ENCODE assay signal across 19 cellular contexts in the genomic region with DNA sequence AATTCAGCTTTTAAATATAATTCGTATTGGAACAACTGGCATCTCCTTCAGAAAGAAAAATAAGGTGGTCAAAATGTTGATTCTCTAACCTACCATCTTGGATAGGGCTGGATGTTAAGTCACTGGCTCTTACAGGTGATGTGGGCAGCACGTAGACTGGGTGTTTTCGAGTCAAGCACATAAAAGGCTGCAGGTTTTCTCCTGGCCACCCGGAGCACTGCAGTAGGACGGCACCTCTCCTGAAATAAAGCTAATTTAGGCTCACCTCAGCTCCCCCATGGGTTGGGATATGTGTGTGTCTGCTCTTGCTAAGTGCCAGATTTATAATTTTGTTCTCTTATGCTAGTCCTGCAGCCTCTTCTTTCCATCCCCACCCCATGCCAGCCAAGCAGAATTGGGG.
A peak's percentile ranks its signal among the peaks of the same experiment; 100 is the strongest.
DNase-seq lines count a peak whose midpoint lies in the region; ATAC-seq, FAIRE-seq and TF ChIP-seq lines count a peak whose summit lies in the region.
"Had no signal": no experiment of that assay in that cellular context is flagged by ENCODE, and none has a peak within 500 bp of the region (broad histone marks: within the 10 kb centered on the region; RNA-seq: fewer than 3 reads in every experiment).

No MANE protein-coding gene starts in this region.

- H3K9ac ChIP-seq in HepG2 (ENCODE audit: insufficient read depth, low read depth, low read length): no peak overlapping the region
- H3K9ac ChIP-seq in OCI-LY1 (ENCODE audit: low read length): no peak overlapping the region
- H3K9ac ChIP-seq: BLaER1 had no signal

- H3K27me3 ChIP-seq in HepG2 (ENCODE audit: control insufficient read depth in 1 of 2, insufficient read depth in 2 of 2, low read length in 2 of 2): no peaks in the 10 kb centered on the region
- H3K27me3 ChIP-seq in right lobe of liver: no peaks in the 10 kb centered on the region
- H3K27me3 ChIP-seq in OCI-LY1 (ENCODE audit: insufficient read depth, low read length): no peaks in the 10 kb centered on the region
- no peaks in the 10 kb centered on the region for H3K27me3 ChIP-seq in left lung
- H3K27me3 ChIP-seq in CD8-positive, alpha-beta T cell (ENCODE audit: insufficient read depth, low read length): no peaks in the 10 kb centered on the region
- H3K27me3 ChIP-seq in right atrium auricular region: no peaks in the 10 kb centered on the region
- H3K27me3 ChIP-seq: BLaER1, gastrocnemius medialis, sigmoid colon had no signal

- H3K9me3 ChIP-seq in HepG2 (ENCODE audit: low read length) (no peaks in the 10 kb centered on the region), right lobe of liver (no peaks in the 10 kb centered on the region), OCI-LY1 (ENCODE audit: low read length) (no peaks in the 10 kb centered on the region), left lung (no peaks in the 10 kb centered on the region), right atrium auricular region (no peaks in the 10 kb centered on the region)
- no peaks in the 10 kb centered on the region for H3K9me3 ChIP-seq in CD8-positive, alpha-beta T cell (ENCODE audit: low read length)
- H3K9me3 ChIP-seq: BLaER1, gastrocnemius medialis, sigmoid colon had no signal

- no peak overlapping the region for H3K4me3 ChIP-seq in HepG2 (replicated peaks in 1 of 3; ENCODE audit: insufficient read depth in 1 of 3, low read depth in 2 of 3, low read length in 3 of 3)
- H3K4me3 ChIP-seq in right lobe of liver: no peak overlapping the region
- H3K4me3 ChIP-seq in OCI-LY1 (ENCODE audit: low read depth, low read length, poor library complexity, severe bottlenecking): no peak overlapping the region
- no peak overlapping the region for H3K4me3 ChIP-seq in foreskin fibroblast (ENCODE audit: low read depth in 1 of 2, low read length in 2 of 2)
- no peak overlapping the region for H3K4me3 ChIP-seq in left lung
- H3K4me3 ChIP-seq in CD8-positive, alpha-beta T cell (ENCODE audit: low read depth, low read length): no peak overlapping the region
- no peak overlapping the region for H3K4me3 ChIP-seq in right atrium auricular region
- H3K4me3 ChIP-seq: BLaER1, gastrocnemius medialis, sigmoid colon had no signal

- in situ Hi-C loops in HepG2 (cut with HindIII; ENCODE audit: extremely low pct_ligation_motif_present, low pct_unique_long_range_greater_than_20kb): no loop called here

- CTCF ChIA-PET in HepG2 (lab: Yijun Ruan, JAX; ENCODE audit: low intra/inter-chr PET ratio, low total read pairs): no interaction called here
- CTCF ChIA-PET in CD8-positive, alpha-beta T cell (lab: Charles Lee): interaction anchor here (1.5 kb wide), 1 partner anchor 10 kb away, joined by 5 read pairs; no protein-coding TSS in a partner anchor

- TF ChIP-seq EP300 in HepG2 (IDR thresholded peaks at IDR 0.05; ENCODE audit: low read depth in 2 of 2, low read length in 2 of 2) (no peak), HepG2 (CRISPR knock-in tag; IDR thresholded peaks at IDR 0.05; ENCODE audit: borderline replicate concordance) (no peak)

- H3K27ac Mint-ChIP-seq in CD8-positive, alpha-beta T cell: no peak overlapping the region

- peaks cover 5% of the 10 kb centered on the region for H3K36me3 Mint-ChIP-seq in CD8-positive, alpha-beta T cell

- BruUV-seq in HepG2 (replicated peaks; lab: Mats Ljungman, UMichigan): no TSS peak

- H4K20me1 ChIP-seq in HepG2 (ENCODE audit: insufficient read depth, low read length): no peaks in the 10 kb centered on the region
- no peaks in the 10 kb centered on the region for H4K20me1 ChIP-seq in OCI-LY1 (ENCODE audit: insufficient read depth, low read length)

- no peaks in the 10 kb centered on the region for H3K9me2 ChIP-seq in OCI-LY1 (ENCODE audit: low read depth, low read length)

- peaks cover 71% of the 10 kb centered on the region for H3K4me1 Mint-ChIP-seq in CD8-positive, alpha-beta T cell (ENCODE audit: low read depth)

- H3K79me2 ChIP-seq in HepG2 (ENCODE audit: insufficient read depth, low read length) (peaks cover 33% of the 10 kb centered on the region), OCI-LY1 (ENCODE audit: insufficient read depth, low read length) (no peaks in the 10 kb centered on the region)

- H3K36me3 ChIP-seq in HepG2 (replicated peaks in 1 of 2; ENCODE audit: control insufficient read depth in 1 of 2, insufficient read depth in 2 of 2, low read length in 2 of 2): no peaks in the 10 kb centered on the region; a peak in 2 of 5 replicates
- no peaks in the 10 kb centered on the region for H3K36me3 ChIP-seq in right lobe of liver
- no peaks in the 10 kb centered on the region for H3K36me3 ChIP-seq in OCI-LY1 (ENCODE audit: insufficient read depth, low read length)
- H3K36me3 ChIP-seq in left lung: no peaks in the 10 kb centered on the region
- H3K36me3 ChIP-seq in CD8-positive, alpha-beta T cell (ENCODE audit: insufficient read depth, low read length): no peaks in the 10 kb centered on the region
- H3K36me3 ChIP-seq in right atrium auricular region: no peaks in the 10 kb centered on the region
- H3K36me3 ChIP-seq: gastrocnemius medialis, sigmoid colon had no signal

- intact Hi-C loops in HepG2 (cut with micrococcal nuclease; ENCODE audit: unreplicated experiment) (no loop called here), right lobe of liver (cut with DNase I) (no loop called here), left lung (cut with DNase I) (no loop called here)
- intact Hi-C loops in CD8-positive, alpha-beta T cell (cut with DNase I, micrococcal nuclease): no loop called here

- H2AFZ ChIP-seq in HepG2 (ENCODE audit: low read length) (no peak overlapping the region), OCI-LY1 (ENCODE audit: low read length) (no peak overlapping the region)

- WGBS in HepG2 (ENCODE audit: low lambda C conversion rate): 93% methylated on average over 1 of the region's 5 CpGs
- 93% methylated on average over 5 of the region's 5 CpGs for WGBS in right lobe of liver (ENCODE audit: insufficient coverage, low coverage, low lambda C conversion rate, missing lambda C conversion rate)

- H3K4me3 Mint-ChIP-seq in CD8-positive, alpha-beta T cell: no peak overlapping the region

- FAIRE-seq in HepG2 (lab: Jason Lieb, UNC): no peak

- no peak for TF ChIP-seq CTCF in HepG2 (CRISPR knock-in tag; IDR thresholded peaks at IDR 0.05)
- no peak for TF ChIP-seq CTCF in right lobe of liver (IDR thresholded peaks at IDR 0.05)
- TF ChIP-seq CTCF in OCI-LY1 (IDR thresholded peaks at IDR 0.05; ENCODE audit: low read length): peak; percentile 20; the same call in 1 of the 2 replicates
- TF ChIP-seq CTCF in foreskin fibroblast (IDR thresholded peaks at IDR 0.05; ENCODE audit: low read depth, low read length): no peak
- no peak for TF ChIP-seq CTCF in left lung (IDR thresholded peaks at IDR 0.05)
- TF ChIP-seq CTCF in CD8-positive, alpha-beta T cell (IDR thresholded peaks at IDR 0.05): no peak
- no peak for TF ChIP-seq CTCF in right atrium auricular region (IDR thresholded peaks at IDR 0.05)

- no peaks in the 10 kb centered on the region for H3F3A ChIP-seq in OCI-LY1 (ENCODE audit: insufficient read depth, low read length)

- POLR2A ChIA-PET in HepG2 (lab: Yijun Ruan, JAX): interaction anchor here (0.9 kb wide), 1 partner anchor 151 kb away, joined by 3 read pairs; no protein-coding TSS in a partner anchor
- POLR2A ChIA-PET in CD8-positive, alpha-beta T cell (lab: Charles Lee): interaction anchor here (0.6 kb wide), 1 partner anchor 13 kb away, joined by 3 read pairs; no protein-coding TSS in a partner anchor

- DNase-seq in HepG2 (ENCODE audit: low spot score): no peak
- no peak for DNase-seq in right lobe of liver
- DNase-seq in iPS DF 19.7 (ENCODE audit: low read depth, low spot score): peak; percentile 28
- DNase-seq in foreskin fibroblast: no peak
- no peak for DNase-seq in left lung
- no peak for DNase-seq in CD8-positive, alpha-beta T cell
- DNase-seq in right atrium auricular region (ENCODE audit: low spot score): no peak
- DNase-seq: activated CD4-positive, alpha-beta T cell treated with anti-CD3 and anti-CD28 coated beads, Interleukin-2, amount 50 U/mL, for 48 hours; activated effector memory CD4-positive, alpha-beta T cell treated with anti-CD3 and anti-CD28 coated beads, Interleukin-2, amount 50 U/mL, for 16 hours; effector CD4-positive, alpha-beta T cell; gastrocnemius medialis; hypothalamus; NCI-H1105; NCI-H2081 treated with DMSO at 0.1 percent for 48 hours; occipital lobe; sigmoid colon; stimulated activated CD8-positive, alpha-beta memory T cell treated with anti-CD3 and anti-CD28 coated beads, Interleukin-4, amount 100 ng/mL, for 48 hours had no signal

- H3K9me3 Mint-ChIP-seq in CD8-positive, alpha-beta T cell: no peaks in the 10 kb centered on the region

- ATAC-seq in HepG2 (peak; percentile 69), right lobe of liver (no peak), left lung (no peak)
- ATAC-seq in CD8-positive, alpha-beta T cell: no peak
- ATAC-seq: gastrocnemius medialis had no signal

- H3K4me1 ChIP-seq in HepG2 (ENCODE audit: insufficient read depth, low read length): peaks cover 59% of the 10 kb centered on the region
- peaks cover 0 to 37% (median 18%) of the 10 kb centered on the region in 4 donors for H3K4me1 ChIP-seq in right lobe of liver
- H3K4me1 ChIP-seq in OCI-LY1 (ENCODE audit: insufficient read depth, low read length, severe bottlenecking): no peaks in the 10 kb centered on the region
- peaks cover 0 to 12% of the 10 kb centered on the region in 2 donors for H3K4me1 ChIP-seq in left lung
- H3K4me1 ChIP-seq in CD8-positive, alpha-beta T cell (ENCODE audit: insufficient read depth, low read length): peaks cover 22% of the 10 kb centered on the region
- no peaks in the 10 kb centered on the region for H3K4me1 ChIP-seq in right atrium auricular region
- H3K4me1 ChIP-seq: gastrocnemius medialis, sigmoid colon had no signal

- no peak for TF ChIP-seq RAD21 in HepG2 (CRISPR knock-in tag; IDR thresholded peaks at IDR 0.05)

- H3K27ac ChIP-seq in HepG2 (ENCODE audit: extremely low read length, insufficient read depth, low read length) (no peak overlapping the region), right lobe of liver (no peak overlapping the region), OCI-LY1 (ENCODE audit: low read depth, low read length, poor library complexity, severe bottlenecking) (no peak overlapping the region), left lung (no peak overlapping the region), right atrium auricular region (no peak overlapping the region)
- no peak overlapping the region for H3K27ac ChIP-seq in CD8-positive, alpha-beta T cell (ENCODE audit: low read depth, low read length)
- H3K27ac ChIP-seq: BLaER1, gastrocnemius medialis, sigmoid colon had no signal

- H3K4me2 ChIP-seq in HepG2 (ENCODE audit: low read depth, low read length): no peak overlapping the region
- H3K4me2 ChIP-seq in OCI-LY1 (ENCODE audit: low read length): no peak overlapping the region
- H3K4me2 ChIP-seq: BLaER1 had no signal

- H3K27me3 Mint-ChIP-seq in CD8-positive, alpha-beta T cell (ENCODE audit: low read depth): no peaks in the 10 kb centered on the region

- TF ChIP-seq POLR2A in HepG2 (IDR thresholded peaks at IDR 0.05; ENCODE audit: insufficient read depth in 1 of 2, low read depth in 2 of 2, low read length in 2 of 2): no peak
- no peak for TF ChIP-seq POLR2A in right lobe of liver (IDR thresholded peaks at IDR 0.05)

TF ChIP-seq in HepG2, 621 proteins besides CTCF, POLR2A, EP300 and RAD21 (continues in another document):
- TF ChIP-seq EHMT2 (IDR thresholded peaks at IDR 0.05; ENCODE audit: borderline replicate concordance, low read depth, low read length): no peak
- TF ChIP-seq HOXA7 (CRISPR knock-in tag; IDR thresholded peaks at IDR 0.05): no peak
